8 cellular contexts compared by ENCODE assay signal in genomic region chr7:101169838-101170531, GRCh38. TPM values are rescaled to one million over a fixed set of nuclear protein-coding genes. Genes with fewer than 3 reads are reported as not detected.
DNase-seq lines count a peak whose midpoint lies in the region; ATAC-seq and TF ChIP-seq lines count a peak whose summit lies in the region.

No MANE protein-coding gene starts in this region.

- no peaks in the 10 kb centered on the region for H3K36me3 ChIP-seq in kidney epithelial cell (ENCODE audit: control insufficient read depth, insufficient read depth, low read length)

- H3K4me3 ChIP-seq in cardiac fibroblast (replicated peaks in 1 of 2; ENCODE audit: low read depth in 2 of 2, low read length in 2 of 2): no peak overlapping the region
- no peak overlapping the region for H3K4me3 ChIP-seq in kidney epithelial cell (ENCODE audit: low read depth, low read length)

- peaks cover 70% of the 10 kb centered on the region for H3K27me3 ChIP-seq in kidney epithelial cell (ENCODE audit: control insufficient read depth, insufficient read depth, low read length)

- peak; percentile 42 to 53 for ATAC-seq in activated CD4-positive, CD25-positive, alpha-beta regulatory T cell treated with anti-CD3 and anti-CD28 coated beads, Interleukin-2, amount 50 U/mL, for 24 hours
- no peak for ATAC-seq in GM19328 (IDR thresholded peaks at IDR 0.05; ENCODE audit: unreplicated experiment)

- DNase-seq in NCI-H510A treated with DMSO at 0.1 percent for 48 hours (lab: John Stamatoyannopoulos, UW) (peak; percentile 32), NCI-H510A (lab: John Stamatoyannopoulos, UW) (no peak), NCI-H1930 (lab: John Stamatoyannopoulos, UW) (peak; percentile 49 to 68), cardiac fibroblast (ENCODE audit: low read depth in 2 of 2) (peak; percentile 65 to 69), kidney epithelial cell (ENCODE audit: low read depth) (no peak)
- DNase-seq in stimulated activated CD4-positive, alpha-beta T cell treated with anti-CD3 and anti-CD28 coated beads, Interleukin-4, amount 100 ng/mL, for 24 hours: peak; percentile 80

- TF ChIP-seq CTCF in cardiac fibroblast (IDR thresholded peaks at IDR 0.05; ENCODE audit: low read depth, low read length) (peak; percentile 95), kidney epithelial cell (IDR thresholded peaks at IDR 0.05; ENCODE audit: insufficient read depth, low read length, poor library complexity, severe bottlenecking) (peak; percentile 91)

RNA-seq across cellular contexts. Expression of gene VGF, which starts 4.6 kb away (rescaled TPM):
- total RNA-seq in kidney epithelial cell: 17.5 and 17.8 TPM in 2 replicates

RNA-seq across cellular contexts. Expression of gene NAT16, which starts 10.1 kb away (rescaled TPM):
- not detected in 2 replicates for total RNA-seq in kidney epithelial cell

RNA-seq across cellular contexts. Expression of gene AP1S1, which starts 15.7 kb away (rescaled TPM):
- 155 and 183 TPM in 2 replicates for total RNA-seq in kidney epithelial cell

RNA-seq across cellular contexts. Expression of gene MOGAT3, which starts 30.9 kb away (rescaled TPM):
- not detected in 2 replicates for total RNA-seq in kidney epithelial cell

RNA-seq across cellular contexts. Expression of gene SERPINE1, which starts 43.1 kb away (rescaled TPM):
- total RNA-seq in kidney epithelial cell: 229 and 245 TPM in 2 replicates

Comparison
In these comparisons a context has a peak if more than half of its experiments do, and no peak if none do; other contexts are left out.
1. DNase-seq: peak in NCI-H510A treated with DMSO at 0.1 percent for 48 hours (single experiment), NCI-H1930 (2 of 2), cardiac fibroblast (2 of 2) and stimulated activated CD4-positive, alpha-beta T cell treated with anti-CD3 and anti-CD28 coated beads, Interleukin-4, amount 100 ng/mL, for 24 hours (single experiment); none in NCI-H510A (single experiment) and kidney epithelial cell (single experiment).